15 cellular contexts compared by ENCODE assay signal in the genomic region with DNA sequence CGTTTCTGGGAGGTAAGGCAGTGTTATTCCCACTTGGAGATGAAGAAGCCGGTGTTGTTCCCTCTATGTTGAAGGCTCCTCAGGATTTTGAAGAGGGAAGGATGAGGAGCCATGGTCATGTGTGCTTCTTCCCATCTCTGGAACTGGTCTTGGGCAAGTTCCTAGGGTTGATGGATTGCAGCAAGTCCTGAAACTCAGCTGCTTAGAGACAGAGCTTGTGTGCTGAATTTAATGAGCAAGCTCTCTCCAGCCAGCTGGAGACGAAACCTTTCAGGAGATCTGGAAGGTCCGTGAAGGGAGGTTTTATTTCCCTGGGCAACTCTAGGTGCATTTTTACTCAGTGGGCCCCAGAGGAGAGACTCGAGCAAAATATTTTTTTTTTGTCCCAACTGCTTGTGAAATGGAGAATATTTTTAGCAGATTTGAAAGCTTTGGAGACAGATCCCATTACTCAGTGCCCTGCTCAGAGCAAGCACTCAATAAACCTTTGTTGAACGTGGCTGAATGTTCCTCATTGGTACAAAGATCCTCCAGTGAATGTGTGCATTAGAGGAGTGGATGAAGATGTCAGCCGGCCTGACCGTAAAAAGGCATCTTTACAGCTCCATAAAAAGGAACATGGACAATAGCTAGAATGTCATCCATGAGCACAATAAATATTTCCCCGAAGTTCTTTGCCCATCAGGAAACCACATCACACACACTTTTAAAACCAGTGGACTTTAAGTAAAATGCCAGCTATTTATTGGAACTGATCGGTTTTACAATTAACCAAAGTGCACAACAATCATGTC. TPM values are rescaled to one million over a fixed set of nuclear protein-coding genes. Genes with fewer than 3 reads are reported as not detected.
"Had no signal": no experiment of that assay in that cellular context is flagged by ENCODE, and none has a peak within 500 bp of the region (broad histone marks: within the 10 kb centered on the region; RNA-seq: fewer than 3 reads in every experiment).

No MANE protein-coding gene starts in this region.

- H3K27me3 ChIP-seq: SJCRH30, suprapubic skin had no signal

- H3K4me1 Mint-ChIP-seq: memory B cell had no signal

- DNase-seq: activated CD4-positive, alpha-beta T cell treated with anti-CD3 and anti-CD28 coated beads for 4 hours; activated CD8-positive, alpha-beta memory T cell treated with anti-CD3 and anti-CD28 coated beads, Interleukin-2, amount 50 U/mL, for 48 hours; activated naive CD4-positive, alpha-beta T cell treated with anti-CD3 and anti-CD28 coated beads for 36 hours; left ventricle myocardium inferior; natural killer cell; retina; SJCRH30; stimulated activated CD4-positive, alpha-beta T cell treated with anti-CD3 and anti-CD28 coated beads, Interleukin-15, amount 100 ng/mL, for 24 hours; stimulated activated CD4-positive, alpha-beta T cell treated with anti-CD3 and anti-CD28 coated beads, Interleukin-4, amount 100 ng/mL, for 1 hour; stimulated activated naive CD4-positive, alpha-beta T cell treated with Interleukin-2 at 50 U/mL for 16 hours; T-helper 2 cell had no signal

- H3K9me3 ChIP-seq: left ventricle myocardium inferior, suprapubic skin had no signal

- H3K27me3 Mint-ChIP-seq: type B pancreatic cell had no signal

- H3K4me3 Mint-ChIP-seq: activated naive CD4-positive, alpha-beta T cell treated with anti-CD3 and anti-CD28 coated beads for 36 hours; memory B cell; natural killer cell; type B pancreatic cell had no signal

- H3K36me3 ChIP-seq: cardiac muscle cell, left ventricle myocardium inferior, SJCRH30, suprapubic skin had no signal

- H3K27ac Mint-ChIP-seq: activated naive CD4-positive, alpha-beta T cell treated with anti-CD3 and anti-CD28 coated beads for 36 hours; memory B cell; type B pancreatic cell had no signal

- H3K4me3 ChIP-seq: cardiac muscle cell, left ventricle myocardium inferior, SJCRH30, suprapubic skin had no signal

- H3K4me1 ChIP-seq: left ventricle myocardium inferior, suprapubic skin had no signal

- H3K9me3 Mint-ChIP-seq: activated naive CD4-positive, alpha-beta T cell treated with anti-CD3 and anti-CD28 coated beads for 36 hours; memory B cell; natural killer cell had no signal

- H3K27ac ChIP-seq: cardiac muscle cell, left ventricle myocardium inferior, SJCRH30, suprapubic skin had no signal

- H3K36me3 Mint-ChIP-seq: memory B cell, natural killer cell, type B pancreatic cell had no signal

- ATAC-seq: natural killer cell had no signal

RNA-seq across cellular contexts. Expression of gene RGMA, which starts 55.7 kb away (rescaled TPM):
- total RNA-seq: natural killer cell had no signal
